26 cellular contexts compared by ENCODE assay signal in the genomic region with DNA sequence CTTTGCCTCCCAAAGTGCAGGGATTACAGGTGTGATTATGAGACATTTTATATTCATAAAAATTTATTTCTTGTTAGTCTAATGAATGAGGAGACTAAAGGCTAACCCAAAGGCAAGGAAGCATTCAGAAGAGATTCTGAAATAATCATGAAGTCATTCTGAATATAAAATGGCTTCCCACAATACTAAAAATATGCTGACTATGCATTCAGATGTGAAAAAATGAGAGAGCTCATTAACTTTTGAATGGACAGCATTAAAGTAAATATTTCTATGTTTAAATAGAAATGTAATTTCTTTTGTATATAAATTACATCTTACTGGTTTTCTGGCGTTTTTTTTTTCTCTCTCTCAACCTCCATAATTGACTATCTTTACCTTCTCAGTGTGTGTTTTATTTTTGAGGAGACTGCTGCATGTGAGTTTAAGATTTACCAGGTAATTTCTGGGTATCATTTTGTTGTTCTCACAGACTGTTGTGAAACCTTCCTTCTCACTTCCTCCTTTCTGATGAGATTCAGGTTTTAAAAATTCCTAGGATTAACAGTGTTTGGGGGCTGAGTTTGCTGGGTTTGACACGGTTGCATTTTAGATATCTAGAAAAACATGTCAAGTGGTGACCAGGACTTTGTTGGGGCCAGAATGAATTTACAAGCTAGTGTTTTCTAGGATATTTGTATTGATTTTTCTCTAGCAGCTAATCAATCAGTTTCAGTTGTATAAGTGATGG.
"Had no signal": no experiment of that assay in that cellular context is flagged by ENCODE, and none has a peak within 500 bp of the region (broad histone marks: within the 10 kb centered on the region; RNA-seq: fewer than 3 reads in every experiment).

No MANE protein-coding gene starts in this region.

- H3K4me3 ChIP-seq: hepatocyte, left lung, lung, prostate gland, spleen, thyroid gland, upper lobe of right lung had no signal

- H3K4me2 ChIP-seq: hepatocyte had no signal

- H3K9me3 Mint-ChIP-seq: activated B cell treated with CpG ODN at 0.5 μM for 24 hours; activated naive CD8-positive, alpha-beta T cell treated with anti-CD3 and anti-CD28 coated beads for 36 hours; activated T-cell treated with anti-CD3 and anti-CD28 coated beads, Interleukin-2, amount 50 U/mL, for 4 hours; immature natural killer cell; naive thymus-derived CD4-positive, alpha-beta T cell had no signal

- H3K9me3 ChIP-seq: left lung, prostate gland, spleen, thyroid gland, upper lobe of right lung had no signal

- H3K27me3 ChIP-seq: hepatocyte, left lung, spleen, thyroid gland, upper lobe of right lung had no signal

- H3K27ac ChIP-seq: hepatocyte, left lung, prostate gland, spleen, thyroid gland, upper lobe of right lung had no signal

- H3K36me3 ChIP-seq: left lung, prostate gland, thyroid gland, upper lobe of right lung had no signal

- H3K4me1 Mint-ChIP-seq: activated B cell treated with CpG ODN at 0.5 μM for 24 hours had no signal

- H3K4me1 ChIP-seq: left lung, prostate gland, spleen, thyroid gland, upper lobe of right lung had no signal

- H2AFZ ChIP-seq: hepatocyte had no signal

- DNase-seq: activated B cell treated with CpG ODN at 0.5 μM for 24 hours; activated CD4-positive, alpha-beta T cell treated with anti-CD3 and anti-CD28 coated beads for 36 hours; activated CD4-positive, alpha-beta T cell treated with anti-CD3 and anti-CD28 coated beads, Interleukin-2, amount 50 U/mL, for 4 hours; activated CD8-positive, alpha-beta memory T cell treated with anti-CD3 and anti-CD28 coated beads, Interleukin-2, amount 50 U/mL, for 48 hours; activated naive CD4-positive, alpha-beta T cell treated with Interleukin-2 at 50 U/mL for 16 hours; activated naive CD8-positive, alpha-beta T cell treated with anti-CD3 and anti-CD28 coated beads for 36 hours; activated T-cell treated with anti-CD3 and anti-CD28 coated beads, Interleukin-2, amount 50 U/mL, for 4 hours; central memory CD4-positive, alpha-beta T cell; dermis blood vessel endothelial cell; effector CD8-positive, alpha-beta T cell; foreskin melanocyte; immature natural killer cell; kidney glomerular epithelial cell; left lung; naive thymus-derived CD4-positive, alpha-beta T cell; spleen; stimulated activated CD4-positive, alpha-beta T cell treated with anti-CD3 and anti-CD28 coated beads, Interleukin-4, amount 100 ng/mL, for 1 hour; stimulated activated naive CD4-positive, alpha-beta T cell treated with Interleukin-2 at 50 U/mL for 16 hours; substantia nigra; T-helper 9 cell; thyroid gland; upper lobe of right lung had no signal

- H3K4me3 Mint-ChIP-seq: activated B cell treated with CpG ODN at 0.5 μM for 24 hours; activated CD4-positive, alpha-beta T cell treated with anti-CD3 and anti-CD28 coated beads for 36 hours; activated naive CD8-positive, alpha-beta T cell treated with anti-CD3 and anti-CD28 coated beads for 36 hours; activated T-cell treated with anti-CD3 and anti-CD28 coated beads, Interleukin-2, amount 50 U/mL, for 4 hours; immature natural killer cell; naive thymus-derived CD4-positive, alpha-beta T cell had no signal

- H3K27ac Mint-ChIP-seq: activated B cell treated with CpG ODN at 0.5 μM for 24 hours; activated CD4-positive, alpha-beta T cell treated with anti-CD3 and anti-CD28 coated beads for 36 hours; activated naive CD8-positive, alpha-beta T cell treated with anti-CD3 and anti-CD28 coated beads for 36 hours; naive thymus-derived CD4-positive, alpha-beta T cell had no signal

- FAIRE-seq: astrocyte had no signal

- ATAC-seq: activated CD4-positive, alpha-beta T cell treated with anti-CD3 and anti-CD28 coated beads for 36 hours; activated T-cell treated with anti-CD3 and anti-CD28 coated beads, Interleukin-2, amount 50 U/mL, for 4 hours; left lung; naive thymus-derived CD4-positive, alpha-beta T cell; upper lobe of right lung had no signal

- H3K27me3 Mint-ChIP-seq: activated B cell treated with CpG ODN at 0.5 μM for 24 hours; activated CD4-positive, alpha-beta T cell treated with anti-CD3 and anti-CD28 coated beads for 36 hours; activated naive CD8-positive, alpha-beta T cell treated with anti-CD3 and anti-CD28 coated beads for 36 hours; naive thymus-derived CD4-positive, alpha-beta T cell had no signal
